ENCODE assay signal across 22 cellular contexts in the genomic region with DNA sequence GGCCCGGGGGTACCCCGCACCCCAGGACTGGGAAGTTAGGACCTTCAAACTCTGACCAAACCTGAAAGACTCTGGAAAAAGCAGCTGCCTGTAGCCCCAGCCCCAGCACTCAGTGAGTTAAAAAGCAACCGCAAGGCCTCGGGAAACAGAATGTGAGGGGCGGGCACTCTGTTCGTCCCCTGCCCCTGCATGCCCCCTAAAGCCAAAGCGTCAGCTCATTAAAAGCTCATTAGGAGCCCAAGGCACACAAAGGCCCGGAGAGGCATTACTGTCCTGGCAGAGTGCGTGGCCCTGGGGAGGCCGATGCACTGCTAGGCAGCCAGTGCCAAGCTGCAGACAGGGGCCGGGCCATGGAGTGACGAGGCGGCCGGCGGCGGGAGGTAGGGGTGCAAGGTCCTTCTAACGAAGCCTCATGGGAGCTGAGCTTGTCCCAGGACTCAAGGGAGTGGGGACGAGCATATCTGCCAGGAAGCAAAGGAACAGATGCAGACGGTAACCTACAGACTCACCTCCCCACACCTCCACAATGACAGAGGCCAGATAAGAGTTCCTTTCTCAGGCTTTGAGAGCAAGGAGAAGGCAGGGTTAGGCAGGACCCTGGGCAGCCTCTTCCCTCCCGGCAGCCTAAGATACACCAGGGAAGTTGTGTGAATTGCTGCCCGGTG.
"Had no signal": no experiment of that assay in that cellular context is flagged by ENCODE, and none has a peak within 500 bp of the region (broad histone marks: within the 10 kb centered on the region; RNA-seq: fewer than 3 reads in every experiment).

No MANE protein-coding gene starts in this region.

- H3K36me3 Mint-ChIP-seq: natural killer cell; stimulated activated memory B cell treated with anti-CD40 and anti-IgM and Interleukin-4, amounts not matched to agents 10 μg/mL and 1 μg/mL and 100 μg/mL, for 72 hours had no signal

- H3K9me3 ChIP-seq: colonic mucosa, gastrocnemius medialis, heart right ventricle, mucosa of descending colon, prostate gland, spleen, testis, transverse colon had no signal

- H3K79me2 ChIP-seq: parathyroid adenoma had no signal

- H3K27ac ChIP-seq: colonic mucosa, dorsolateral prefrontal cortex, gastrocnemius medialis, heart right ventricle, parathyroid adenoma, prostate gland, spleen, testis, transverse colon had no signal

- H3K27me3 ChIP-seq: colonic mucosa, testis had no signal

- H3K27ac Mint-ChIP-seq: natural killer cell; stimulated activated memory B cell treated with anti-CD40 and anti-IgM and Interleukin-4, amounts not matched to agents 10 μg/mL and 1 μg/mL and 100 μg/mL, for 72 hours; stimulated activated naive CD8-positive, alpha-beta T cell treated with anti-CD3 and anti-CD28 coated beads, Interleukin-15, amount 100 ng/mL, for 72 hours had no signal

- ATAC-seq: esophagus mucosa; gastrocnemius medialis; heart right ventricle; left lobe of liver; mucosa of descending colon; natural killer cell; sciatic nerve; stimulated activated memory B cell treated with anti-CD40 and anti-IgM and Interleukin-4, amounts not matched to agents 10 μg/mL and 1 μg/mL and 100 μg/mL, for 72 hours; stimulated activated naive CD8-positive, alpha-beta T cell treated with anti-CD3 and anti-CD28 coated beads, Interleukin-15, amount 100 ng/mL, for 72 hours had no signal

- H3K4me3 ChIP-seq: colonic mucosa, dorsolateral prefrontal cortex, gastrocnemius medialis, heart right ventricle, mucosa of descending colon, prostate gland, spleen, testis, transverse colon had no signal

- H3K4me1 Mint-ChIP-seq: natural killer cell; stimulated activated memory B cell treated with anti-CD40 and anti-IgM and Interleukin-4, amounts not matched to agents 10 μg/mL and 1 μg/mL and 100 μg/mL, for 72 hours; stimulated activated naive CD8-positive, alpha-beta T cell treated with anti-CD3 and anti-CD28 coated beads, Interleukin-15, amount 100 ng/mL, for 72 hours had no signal

- H3K4me3 Mint-ChIP-seq: natural killer cell; stimulated activated memory B cell treated with anti-CD40 and anti-IgM and Interleukin-4, amounts not matched to agents 10 μg/mL and 1 μg/mL and 100 μg/mL, for 72 hours; stimulated activated naive CD8-positive, alpha-beta T cell treated with anti-CD3 and anti-CD28 coated beads, Interleukin-15, amount 100 ng/mL, for 72 hours had no signal

- H3K4me1 ChIP-seq: colonic mucosa, gastrocnemius medialis, heart right ventricle, parathyroid adenoma, prostate gland, spleen, testis, transverse colon had no signal

- H2AFZ ChIP-seq: parathyroid adenoma had no signal

- H3K9me3 Mint-ChIP-seq: natural killer cell; stimulated activated memory B cell treated with anti-CD40 and anti-IgM and Interleukin-4, amounts not matched to agents 10 μg/mL and 1 μg/mL and 100 μg/mL, for 72 hours; stimulated activated naive CD8-positive, alpha-beta T cell treated with anti-CD3 and anti-CD28 coated beads, Interleukin-15, amount 100 ng/mL, for 72 hours had no signal

- H3K36me3 ChIP-seq: colonic mucosa, gastrocnemius medialis, heart right ventricle, prostate gland, spleen, transverse colon had no signal

- H3K9ac ChIP-seq: parathyroid adenoma had no signal

- DNase-seq: colonic mucosa; effector CD8-positive, alpha-beta T cell; gastrocnemius medialis; heart right ventricle; islet precursor cell; mammary epithelial cell; mucosa of descending colon; natural killer cell; spleen; stimulated activated CD4-positive, alpha-beta T cell treated with anti-CD3 and anti-CD28 coated beads, Interleukin-15, amount 100 ng/mL, for 24 hours; stimulated activated CD4-positive, alpha-beta T cell treated with anti-CD3 and anti-CD28 coated beads, Interleukin-1b, Interleukin-23, amount 100 ng/mL, for 48 hours; stimulated activated CD4-positive, alpha-beta T cell treated with anti-CD3 and anti-CD28 coated beads, Interleukin-4, amount 100 ng/mL, for 24 hours; stimulated activated naive CD8-positive, alpha-beta T cell treated with anti-CD3 and anti-CD28 coated beads, Interleukin-15, amount 100 ng/mL, for 72 hours; testis; transverse colon had no signal
